Comparison of ENCODE assay signal across 9 cellular contexts in genomic region chr2:162787616-162788015, GRCh38. TPM values are rescaled to one million over a fixed set of nuclear protein-coding genes. Genes with fewer than 3 reads are reported as not detected.
"Had no signal": no experiment of that assay in that cellular context is flagged by ENCODE, and none has a peak within 500 bp of the region (broad histone marks: within the 10 kb centered on the region; RNA-seq: fewer than 3 reads in every experiment).

No MANE protein-coding gene starts in this region.

- H3K4me1 Mint-ChIP-seq: H9 had no signal

- FAIRE-seq: H54, HTR-8/SVneo had no signal

- H3K27ac Mint-ChIP-seq: H9 had no signal

- H3K4me3 Mint-ChIP-seq: H9 had no signal

- H2AFZ ChIP-seq: GM23248 had no signal

- H3K4me3 ChIP-seq: GM23248 had no signal

- H3K9ac ChIP-seq: GM23248 had no signal

- DNase-seq: GM23248, GOT3, H9, HCEC 1CT, IMR-90, KBM-7 had no signal

- H3K27ac ChIP-seq: GM23248 had no signal

RNA-seq across cellular contexts. Expression of gene KCNH7, which starts 51.0 kb away (rescaled TPM):
- total RNA-seq: GM23248, HT-29, IMR-90 had no signal
- polyA plus RNA-seq: GM23248, IMR-90 had no signal
